In genomic region chr11:122976734-122977454, GRCh38 we compare ENCODE assay signal across 10 cellular contexts. TPM values are rescaled to one million over a fixed set of nuclear protein-coding genes. Genes with fewer than 3 reads are reported as not detected.
A peak's percentile ranks its signal among the peaks of the same experiment; 100 is the strongest.
DNase-seq lines count a peak whose midpoint lies in the region; ATAC-seq, FAIRE-seq and TF ChIP-seq lines count a peak whose summit lies in the region.
"Had no signal": no experiment of that assay in that cellular context is flagged by ENCODE, and none has a peak within 500 bp of the region (broad histone marks: within the 10 kb centered on the region; RNA-seq: fewer than 3 reads in every experiment).

No MANE protein-coding gene starts in this region.

- no peak overlapping the region for H3K56ac ChIP-seq in H9 (ENCODE audit: insufficient read length, low read depth, low read length)

- no peak overlapping the region for H3K23ac ChIP-seq in H9 (ENCODE audit: insufficient read length, low read depth, low read length)

- H3K27me3 Mint-ChIP-seq in H9 (ENCODE audit: low read depth) = peaks cover 100% of the 10 kb centered on the region
- peaks cover 89% of the 10 kb centered on the region for H3K27me3 Mint-ChIP-seq in astrocyte (ENCODE audit: low read depth, unreplicated experiment)
- H3K27me3 Mint-ChIP-seq in nephron (ENCODE audit: low read depth) = peaks cover 100% of the 10 kb centered on the region

- H3K14ac ChIP-seq in H9 (ENCODE audit: insufficient read depth, low read length) = no peak overlapping the region

- no peak overlapping the region for H3K4me3 ChIP-seq in astrocyte (ENCODE audit: insufficient read depth, low read depth, low read length)
- peak overlapping the region in 1 of 2 donors; percentile 30 for H3K4me3 ChIP-seq in gastroesophageal sphincter
- no peak overlapping the region for H3K4me3 ChIP-seq in adrenal gland

- H2BK12ac ChIP-seq in H9 (ENCODE audit: insufficient read length, low read depth, low read length) = no peak overlapping the region

- DNase-seq in D341Med (ENCODE audit: low spot score) (peak; percentile 29), H9 (peak; percentile 68), astrocyte (ENCODE audit: low read depth) (no peak), adrenal gland (no peak), EL (no peak), NCI-H2107 treated with DMSO at 0.1 percent for 48 hours (lab: John Stamatoyannopoulos, UW; ENCODE audit: unreplicated experiment) (no peak)
- DNase-seq: KBM-7, NCI-H748 treated with DMSO at 0.1 percent for 48 hours had no signal

- H4K20me1 ChIP-seq in H9 (ENCODE audit: control insufficient read depth, insufficient read depth, insufficient read length) (no peaks in the 10 kb centered on the region), astrocyte (ENCODE audit: insufficient read depth, low read length) (peaks cover 12% of the 10 kb centered on the region)

- no peaks in the 10 kb centered on the region for H3K79me1 ChIP-seq in H9 (ENCODE audit: insufficient read depth, low read depth, low read length, poor library complexity, severe bottlenecking)

- H3K4ac ChIP-seq in H9 (ENCODE audit: low read depth, low read length) = no peak overlapping the region

- H3K36me3 ChIP-seq in astrocyte (ENCODE audit: insufficient read depth, low read length) (no peaks in the 10 kb centered on the region), gastroesophageal sphincter (no peaks in the 10 kb centered on the region), adrenal gland (replicated peaks in 1 of 2) (no peaks in the 10 kb centered on the region)

- H3K79me2 ChIP-seq in H9 (ENCODE audit: insufficient read depth, low read length) (no peaks in the 10 kb centered on the region), astrocyte (ENCODE audit: insufficient read depth, low read length) (no peaks in the 10 kb centered on the region)

- H2BK120ac ChIP-seq in H9 (ENCODE audit: low read depth, low read length, poor library complexity, severe bottlenecking) = no peak overlapping the region

- FAIRE-seq in astrocyte (lab: Jason Lieb, UNC) = no peak

- H3K27me3 ChIP-seq in H9 (ENCODE audit: insufficient read depth, low read length) = peaks cover 81% of the 10 kb centered on the region
- peaks cover 94% of the 10 kb centered on the region for H3K27me3 ChIP-seq in astrocyte (ENCODE audit: insufficient read depth, low read length)
- peaks cover 95% of the 10 kb centered on the region for H3K27me3 ChIP-seq in gastroesophageal sphincter
- H3K27me3 ChIP-seq in adrenal gland = peaks cover 81% of the 10 kb centered on the region

- H3K18ac ChIP-seq in H9 (ENCODE audit: insufficient read length, low read depth, low read length) = no peak overlapping the region

- no peak overlapping the region for H4K91ac ChIP-seq in H9 (ENCODE audit: insufficient read length, low read depth, low read length)

- TF ChIP-seq EP300 in gastroesophageal sphincter (IDR thresholded peaks at IDR 0.05) = no peak

- H3K27ac Mint-ChIP-seq in H9 = peak overlapping the region in 1 of 3 experiments; percentile 25; a peak in 1 of 7 replicates
- peak overlapping the region; percentile 66 for H3K27ac Mint-ChIP-seq in astrocyte (ENCODE audit: unreplicated experiment)
- no peak overlapping the region for H3K27ac Mint-ChIP-seq in nephron

- no peak overlapping the region for H4K5ac ChIP-seq in H9 (ENCODE audit: insufficient read length, low read depth, low read length)

- H3K9me3 Mint-ChIP-seq in H9 (peaks cover 5% of the 10 kb centered on the region in 2 experiments), astrocyte (ENCODE audit: unreplicated experiment) (peaks cover 7% of the 10 kb centered on the region), nephron (peaks cover 9% of the 10 kb centered on the region)

- no peak overlapping the region for H4K8ac ChIP-seq in H9 (replicated peaks; ENCODE audit: insufficient read length, low read depth, low read length)

- no CpG with 5 or more reads among the region's 48 CpGs for WGBS in H9 (ENCODE audit: extremely low coverage, insufficient read length, low lambda C conversion rate)
- WGBS in gastroesophageal sphincter (ENCODE audit: low coverage in 1 of 2), 2 donors = 2% methylated on average over 12 of the region's 48 CpGs; no CpG with 5 or more reads in 1 of the 2 donors
- 5 to 7% (median 5%) methylated on average over 36 to 48 of the region's 48 CpGs for WGBS in adrenal gland, 4 donors

- no peaks in the 10 kb centered on the region for H3K9me3 ChIP-seq in H9 (ENCODE audit: control insufficient read depth, low read depth, low read length)
- H3K9me3 ChIP-seq in astrocyte (ENCODE audit: insufficient read depth, low read depth, low read length) = no peaks in the 10 kb centered on the region
- no peaks in the 10 kb centered on the region for H3K9me3 ChIP-seq in gastroesophageal sphincter
- H3K9me3 ChIP-seq in adrenal gland (replicated peaks in 1 of 3) = no peaks in the 10 kb centered on the region

- H3K4me1 Mint-ChIP-seq in H9 (peaks cover 35 to 40% of the 10 kb centered on the region in 2 experiments), astrocyte (ENCODE audit: low read depth, unreplicated experiment) (peaks cover 7% of the 10 kb centered on the region), nephron (peaks cover 26% of the 10 kb centered on the region)

- TF ChIP-seq POLR2A in gastroesophageal sphincter (IDR thresholded peaks at IDR 0.05) = no peak
- no peak for TF ChIP-seq POLR2A in adrenal gland (IDR thresholded peaks at IDR 0.05)

- H2BK20ac ChIP-seq in H9 (ENCODE audit: low read depth, low read length, poor library complexity, severe bottlenecking) = no peak overlapping the region

- H3K4me1 ChIP-seq in H9 (ENCODE audit: insufficient read depth, low read length) = no peaks in the 10 kb centered on the region; the same call in 1 of the 2 replicates
- peaks cover 4% of the 10 kb centered on the region for H3K4me1 ChIP-seq in astrocyte (ENCODE audit: insufficient read depth, low read length)
- H3K4me1 ChIP-seq in gastroesophageal sphincter = peaks cover 0 to 38% (median 13%) of the 10 kb centered on the region in 3 donors
- peaks cover 0 to 6% of the 10 kb centered on the region in 2 donors for H3K4me1 ChIP-seq in adrenal gland (replicated peaks in 1 of 2)

- peaks cover 12% of the 10 kb centered on the region for H3K23me2 ChIP-seq in H9 (ENCODE audit: insufficient read length, low read depth, low read length, poor library complexity, severe bottlenecking)

- no peak overlapping the region for H2BK15ac ChIP-seq in H9 (ENCODE audit: low read depth, low read length)

- TF ChIP-seq CTCF in H9 (conservative IDR thresholded peaks at IDR 0.05) = no peak
- TF ChIP-seq CTCF in astrocyte (IDR thresholded peaks at IDR 0.05; ENCODE audit: insufficient read depth, low read depth, low read length) = no peak
- TF ChIP-seq CTCF in nephron (IDR thresholded peaks at IDR 0.05; ENCODE audit: unreplicated experiment in 3 of 3) = no peak
- TF ChIP-seq CTCF in gastroesophageal sphincter (IDR thresholded peaks at IDR 0.05) = no peak
- TF ChIP-seq CTCF in adrenal gland (IDR thresholded peaks at IDR 0.05) = no peak

- H3K36me3 Mint-ChIP-seq in H9 (ENCODE audit: insufficient read depth in 1 of 3, low read depth in 3 of 3) (no peaks in the 10 kb centered on the region; a peak in 1 of 7 replicates), astrocyte (ENCODE audit: low read depth, unreplicated experiment) (no peaks in the 10 kb centered on the region), nephron (ENCODE audit: low read depth) (peaks cover 3% of the 10 kb centered on the region)

- no peak overlapping the region for H2BK5ac ChIP-seq in H9 (ENCODE audit: insufficient read length, low read length)

- no peak overlapping the region for H3K27ac ChIP-seq in H9 (ENCODE audit: insufficient read length, low read depth, low read length)
- H3K27ac ChIP-seq in astrocyte (ENCODE audit: low read depth, low read length) = no peak overlapping the region
- H3K27ac ChIP-seq in gastroesophageal sphincter = no peak overlapping the region
- H3K27ac ChIP-seq in adrenal gland = no peak overlapping the region

- ATAC-seq in gastroesophageal sphincter = no peak

- H3T11ph ChIP-seq in H9 (ENCODE audit: low read length) = no peak overlapping the region

- H2AK5ac ChIP-seq in H9 (ENCODE audit: insufficient read length, low read length) = no peak overlapping the region

- H3K4me3 Mint-ChIP-seq in H9 = peak overlapping the region; percentile 75 to 83
- H3K4me3 Mint-ChIP-seq in astrocyte (ENCODE audit: unreplicated experiment) = peak overlapping the region; percentile 74
- H3K4me3 Mint-ChIP-seq in nephron = peak overlapping the region; percentile 65 to 75 (median 73)

- no peak overlapping the region for H3K9ac ChIP-seq in H9 (ENCODE audit: extremely low read depth, insufficient read length, low read length)
- no peak overlapping the region for H3K9ac ChIP-seq in astrocyte (ENCODE audit: low read length)

- H3K4me2 ChIP-seq in H9 (ENCODE audit: insufficient read depth, insufficient read length, low read length) (peak overlapping the region; percentile 81), astrocyte (ENCODE audit: low read length) (peak overlapping the region; percentile 57)

- intact Hi-C loops in adrenal gland (cut with DNase I) = no loop called here

- H2AFZ ChIP-seq in H9 (ENCODE audit: low read length) (no peak overlapping the region), astrocyte (ENCODE audit: low read depth, low read length) (peak overlapping the region; percentile 30)

RNA-seq across cellular contexts. Expression of gene BSX, which starts 4.7 kb away (rescaled TPM):
- total RNA-seq in H9 (2021) = not detected in 2 replicates
- not detected in 2 replicates for total RNA-seq in astrocyte
- total RNA-seq in gastroesophageal sphincter = not detected
- total RNA-seq in adrenal gland = not detected
- not detected for polyA plus RNA-seq in adrenal gland

Comparison
In these comparisons a context has a peak if more than half of its experiments do, and no peak if none do; other contexts are left out.
1. DNase-seq: peak in D341Med (single experiment) and H9 (single experiment); none in astrocyte (single experiment), adrenal gland (0 of 7), EL (single experiment) and NCI-H2107 treated with DMSO at 0.1 percent for 48 hours (single experiment).
2. Peak in every context shown above with its lines, with median percentiles within 50 percentile points of each other: H3K4me3 Mint-ChIP-seq.